ENCODE assay signal across 22 cellular contexts in the genomic region with DNA sequence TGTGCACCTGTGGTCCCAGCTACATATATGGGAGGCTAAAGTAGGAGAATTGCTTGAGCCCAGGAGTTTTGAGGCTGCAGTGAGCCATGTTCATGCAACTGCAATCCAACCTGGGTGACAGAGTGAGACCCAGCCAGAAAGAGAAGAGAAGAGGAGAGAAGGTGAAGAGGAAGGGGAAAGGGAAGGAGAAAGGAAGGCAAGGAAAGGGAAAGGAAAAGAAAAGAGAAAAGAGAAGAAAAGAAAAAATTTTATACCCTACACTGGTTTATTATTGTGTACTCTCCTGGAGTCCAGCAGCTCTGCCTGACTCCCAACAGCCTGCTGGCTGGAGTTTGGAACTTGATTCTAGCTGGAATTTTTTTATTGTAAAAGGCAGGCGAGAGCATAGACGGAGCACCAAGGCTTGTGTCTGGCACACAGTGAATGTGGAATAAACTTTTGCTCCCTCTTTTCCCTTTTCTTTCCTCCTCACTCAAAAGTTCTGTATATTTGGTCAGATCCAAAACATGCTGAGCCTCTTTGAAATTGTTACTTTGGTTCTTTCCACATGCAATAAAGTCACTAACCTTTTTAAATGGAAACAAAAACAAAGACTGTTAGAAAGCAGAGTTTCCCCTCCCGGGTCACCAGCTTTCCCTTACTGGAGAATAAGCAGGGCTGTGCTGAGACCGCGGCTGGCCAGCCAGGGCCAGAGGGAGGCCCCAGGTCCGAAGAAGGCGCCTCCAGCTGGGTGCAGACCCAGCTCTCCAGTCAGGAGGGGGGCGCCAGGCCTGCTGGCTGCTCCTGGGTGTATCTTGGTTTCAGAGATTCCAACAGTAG. TPM values are rescaled to one million over a fixed set of nuclear protein-coding genes. Genes with fewer than 3 reads are reported as not detected.
DNase-seq lines count a peak whose midpoint lies in the region; ATAC-seq and TF ChIP-seq lines count a peak whose summit lies in the region.
"Had no signal": no experiment of that assay in that cellular context is flagged by ENCODE, and none has a peak within 500 bp of the region (broad histone marks: within the 10 kb centered on the region; RNA-seq: fewer than 3 reads in every experiment).

No MANE protein-coding gene starts in this region.

- peak; percentile 44 for ATAC-seq in Right ventricle myocardium superior (ENCODE audit: poor library complexity)
- no peak for ATAC-seq in Right ventricle myocardium inferior
- ATAC-seq in left ventricle myocardium superior = peak; percentile 36
- ATAC-seq in psoas muscle = no peak
- ATAC-seq: activated naive CD4-positive, alpha-beta T cell treated with anti-CD3 and anti-CD28 coated beads, Interleukin-2, amount 50 U/mL, for 72 hours had no signal

- H3K36me3 ChIP-seq in psoas muscle (ENCODE audit: insufficient read depth in 1 of 2, low read depth in 1 of 2) = no peaks in the 10 kb centered on the region
- H3K36me3 ChIP-seq: BLaER1, brain microvascular endothelial cell, SJCRH30 had no signal

- no peak overlapping the region for H3K4me3 ChIP-seq in psoas muscle
- H3K4me3 ChIP-seq: BLaER1, SJCRH30 had no signal

- no peaks in the 10 kb centered on the region for H3K27me3 ChIP-seq in psoas muscle (ENCODE audit: insufficient read depth in 3 of 3, low read length in 2 of 3)
- H3K27me3 ChIP-seq: BLaER1, brain microvascular endothelial cell, SJCRH30 had no signal

- peak overlapping the region; percentile 25 for H3K27ac ChIP-seq in psoas muscle
- H3K27ac ChIP-seq: 22Rv1, BLaER1, brain microvascular endothelial cell, KMS-11, SJCRH30 had no signal

- H3K4me1 ChIP-seq in psoas muscle = peaks cover 26% of the 10 kb centered on the region
- H3K4me1 ChIP-seq: BLaER1, SJCRH30 had no signal

- no peaks in the 10 kb centered on the region for H3K9me3 ChIP-seq in psoas muscle
- H3K9me3 ChIP-seq: BLaER1, SJCRH30 had no signal

- no peak for TF ChIP-seq CTCF in psoas muscle (IDR thresholded peaks at IDR 0.05)

- intact Hi-C loops in Right ventricle myocardium superior (cut with DNase I) = no loop called here
- intact Hi-C loops in Right ventricle myocardium inferior (cut with DNase I) = loop anchor here (5.0 kb wide), 1 partner anchor 67 kb away; no protein-coding TSS in a partner anchor
- intact Hi-C loops in left ventricle myocardium superior (cut with micrococcal nuclease) = no loop called here
- intact Hi-C loops in psoas muscle (cut with DNase I) = loop anchor here in 1 of 2 donors (5.0 kb wide), 1 partner anchor 202 kb away; no protein-coding TSS in a partner anchor

- WGBS in psoas muscle, 3 donors = 42 to 47% (median 42%) methylated on average over 8 of the region's 8 CpGs

- DNase-seq in Right ventricle myocardium superior = no peak
- DNase-seq in Right ventricle myocardium inferior (ENCODE audit: missing footprints) = no peak
- DNase-seq in left ventricle myocardium superior = no peak
- no peak for DNase-seq in psoas muscle
- no peak for DNase-seq in hippocampal formation (lab: John Stamatoyannopoulos, UW)
- no peak for DNase-seq in stimulated activated CD4-positive, alpha-beta T cell treated with anti-CD3 and anti-CD28 coated beads, Interleukin-1b, Interleukin-23, amount 100 ng/mL, for 48 hours
- no peak for DNase-seq in NCI-H128 (lab: John Stamatoyannopoulos, UW; ENCODE audit: unreplicated experiment)
- no peak for DNase-seq in NCI-H446 (lab: John Stamatoyannopoulos, UW)
- DNase-seq: activated CD4-positive, alpha-beta T cell treated with anti-CD3 and anti-CD28 coated beads, Interleukin-2, amount 50 U/mL, for 48 hours; activated T-cell treated with anti-CD3 and anti-CD28 coated beads, Interleukin-2, amount 50 U/mL, for 48 hours; Calu3; NCI-H2081 treated with DMSO at 0.1 percent for 48 hours; NCI-H524; retina; stimulated activated CD4-positive, alpha-beta T cell treated with anti-CD3 and anti-CD28 coated beads, Interleukin-2, amount 100 ng/mL, for 24 hours; T-helper 2 cell had no signal

RNA-seq across cellular contexts. Expression of a gene that starts 9.9 kb away (rescaled TPM):
- total RNA-seq in Right ventricle myocardium superior (75.6 TPM), Right ventricle myocardium inferior (73.1 TPM), left ventricle myocardium superior (80.7 TPM), psoas muscle (1 to 10 TPM; 1.8 to 3.1 (median 2.5) TPM)
- 1 to 10 TPM in 1 of 3 donors, under 1 TPM in 2; 0.21 to 1.3 (median 0.39) TPM for polyA plus RNA-seq in psoas muscle
- total RNA-seq: activated naive CD4-positive, alpha-beta T cell treated with anti-CD3 and anti-CD28 coated beads, Interleukin-2, amount 50 U/mL, for 72 hours had no signal

Comparison
In these comparisons a context has a peak if more than half of its experiments do, and no peak if none do; other contexts are left out.
1. ATAC-seq: peak in Right ventricle myocardium superior (single experiment) and left ventricle myocardium superior (single experiment); none in Right ventricle myocardium inferior (single experiment) and psoas muscle (0 of 4).
2. RNA of a gene that starts 9.9 kb away (total RNA-seq): 80.7 TPM in left ventricle myocardium superior (single experiment), 75.6 TPM in Right ventricle myocardium superior (single experiment) and 73.1 TPM in Right ventricle myocardium inferior (single experiment); 1.8 to 3.1 TPM in psoas muscle; every median in the first group is over 10 times any median in the second.